In genomic region chr20:58839474-58839874, GRCh38 we compare ENCODE assay signal across 9 cellular contexts. TPM values are rescaled to one million over a fixed set of nuclear protein-coding genes. Genes with fewer than 3 reads are reported as not detected.
DNase-seq lines count a peak whose midpoint lies in the region; ATAC-seq, FAIRE-seq and TF ChIP-seq lines count a peak whose summit lies in the region.
"Had no signal": no experiment of that assay in that cellular context is flagged by ENCODE, and none has a peak within 500 bp of the region (broad histone marks: within the 10 kb centered on the region; RNA-seq: fewer than 3 reads in every experiment).

No MANE protein-coding gene starts in this region.

- no peaks in the 10 kb centered on the region for H3K36me3 Mint-ChIP-seq in CD4-positive, alpha-beta T cell (ENCODE audit: low read depth)
- peaks cover 15% of the 10 kb centered on the region for H3K36me3 Mint-ChIP-seq in endothelial cell (ENCODE audit: low read depth, unreplicated experiment)
- H3K36me3 Mint-ChIP-seq in neural progenitor cell = peaks cover 11% of the 10 kb centered on the region

- CTCF ChIA-PET in CD4-positive, alpha-beta T cell (lab: Charles Lee) = interaction anchor here (0.7 to 1.8 kb wide), 4 partner anchors 188 to 360 kb away, joined by 3 to 11 read pairs (median 4); partner anchors contain the start of gene STX16

- no peak overlapping the region for H3K27ac Mint-ChIP-seq in CD4-positive, alpha-beta T cell
- no peak overlapping the region for H3K27ac Mint-ChIP-seq in endothelial cell (ENCODE audit: unreplicated experiment)
- no peak overlapping the region for H3K27ac Mint-ChIP-seq in neural progenitor cell

- FAIRE-seq in small intestine (lab: Jason Lieb, UNC) = no peak

- H4K20me1 ChIP-seq in neural progenitor cell (ENCODE audit: low read depth) = peaks cover 41% of the 10 kb centered on the region

- DNase-seq in CD4-positive, alpha-beta T cell = peak in 8 of 10 experiments; percentile 19 to 53 (median 36)
- DNase-seq in activated CD4-positive, alpha-beta T cell treated with anti-CD3 and anti-CD28 coated beads, Interleukin-2, amount 50 U/mL, for 4 hours = peak; percentile 31 to 42
- DNase-seq in endothelial cell (ENCODE audit: low spot score) = peak; percentile 57
- peak; percentile 77 for DNase-seq in neural progenitor cell (ENCODE audit: low spot score)
- DNase-seq in T1000 (lab: John Stamatoyannopoulos, UW) = no peak
- DNase-seq in NCI-H345 (lab: John Stamatoyannopoulos, UW) = no peak
- no peak for DNase-seq in small intestine

- H3K9ac ChIP-seq in HUES64 (ENCODE audit: low read depth, low read length) = peak overlapping the region; percentile 65
- no peak overlapping the region for H3K9ac ChIP-seq in neural progenitor cell

- peak; percentile 20 for TF ChIP-seq CTCF in CD4-positive, alpha-beta T cell (IDR thresholded peaks at IDR 0.05)
- peak; percentile 38 for TF ChIP-seq CTCF in endothelial cell (IDR thresholded peaks at IDR 0.05; ENCODE audit: unreplicated experiment)
- TF ChIP-seq CTCF in neural progenitor cell (IDR thresholded peaks at IDR 0.05) = peak; percentile 57

- peaks cover 16% of the 10 kb centered on the region for H3F3A ChIP-seq in neural progenitor cell (ENCODE audit: low read depth)

- H3K27me3 ChIP-seq in CD4-positive, alpha-beta T cell (ENCODE audit: control insufficient read depth, insufficient read depth, low read length) = peaks cover 19% of the 10 kb centered on the region
- H3K27me3 ChIP-seq in HUES64 (ENCODE audit: insufficient read depth, low read length) = peaks cover 37% of the 10 kb centered on the region
- H3K27me3 ChIP-seq in neural progenitor cell = peaks cover 57% of the 10 kb centered on the region
- H3K27me3 ChIP-seq in small intestine (ENCODE audit: control insufficient read depth in 2 of 2, insufficient read depth in 2 of 2, low read length in 2 of 2) = no peaks in the 10 kb centered on the region

- peak; percentile 64 for ATAC-seq in CD4-positive, alpha-beta T cell (ENCODE audit: poor library complexity)

- H3K27ac ChIP-seq in CD4-positive, alpha-beta T cell (ENCODE audit: low read depth, low read length) = no peak overlapping the region
- H3K27ac ChIP-seq in HUES64 (ENCODE audit: low read depth, low read length) (no peak overlapping the region), neural progenitor cell (no peak overlapping the region), small intestine (ENCODE audit: low read depth in 1 of 2, low read length in 1 of 2) (no peak overlapping the region)
- H3K27ac ChIP-seq: neutrophil had no signal

- peak overlapping the region; percentile 61 for H3K4me3 ChIP-seq in HUES64 (ENCODE audit: low read length)
- peak overlapping the region; percentile 49 for H3K4me3 ChIP-seq in neural progenitor cell
- H3K4me3 ChIP-seq in small intestine (ENCODE audit: low read depth in 1 of 2, low read length in 2 of 2) = no peak overlapping the region

- peak overlapping the region; percentile 76 for H2AFZ ChIP-seq in neural progenitor cell (replicated peaks)

- no peaks in the 10 kb centered on the region for H3K9me3 Mint-ChIP-seq in CD4-positive, alpha-beta T cell
- H3K9me3 Mint-ChIP-seq in endothelial cell (ENCODE audit: unreplicated experiment) (no peaks in the 10 kb centered on the region), neural progenitor cell (peaks cover 3% of the 10 kb centered on the region)

- H3K4me2 ChIP-seq in neural progenitor cell = peak overlapping the region; percentile 77

- intact Hi-C loops in CD4-positive, alpha-beta T cell (cut with DNase I, micrococcal nuclease) = loop anchor here (1.0 to 5.0 kb wide), 3 partner anchors 187 to 602 kb away; partner anchors contain the start of gene STX16 (in 1 of the 2)

- POLR2A ChIA-PET in CD4-positive, alpha-beta T cell (lab: Charles Lee) = interaction anchor here (1.1 to 1.4 kb wide), 2 partner anchors 187 to 188 kb away, joined by 4 read pairs; partner anchors contain the start of gene STX16

- peaks cover 88% of the 10 kb centered on the region for H3K79me2 ChIP-seq in neural progenitor cell (ENCODE audit: low read depth)

- H3K9me3 ChIP-seq in CD4-positive, alpha-beta T cell (ENCODE audit: control insufficient read depth, low read length) = no peaks in the 10 kb centered on the region
- no peaks in the 10 kb centered on the region for H3K9me3 ChIP-seq in HUES64 (ENCODE audit: insufficient read depth, low read depth, low read length)
- no peaks in the 10 kb centered on the region for H3K9me3 ChIP-seq in neural progenitor cell (ENCODE audit: low read depth)
- H3K9me3 ChIP-seq in small intestine (ENCODE audit: control insufficient read depth, low read depth) = no peaks in the 10 kb centered on the region
- H3K9me3 ChIP-seq: neutrophil had no signal

- peaks cover 5% of the 10 kb centered on the region for H3K4me1 Mint-ChIP-seq in CD4-positive, alpha-beta T cell (ENCODE audit: low read depth)
- peaks cover 19% of the 10 kb centered on the region for H3K4me1 Mint-ChIP-seq in endothelial cell (ENCODE audit: unreplicated experiment)
- H3K4me1 Mint-ChIP-seq in neural progenitor cell = no peaks in the 10 kb centered on the region

- peaks cover 72% of the 10 kb centered on the region for H3K27me3 Mint-ChIP-seq in CD4-positive, alpha-beta T cell
- H3K27me3 Mint-ChIP-seq in endothelial cell (ENCODE audit: unreplicated experiment) (peaks cover 14% of the 10 kb centered on the region), neural progenitor cell (ENCODE audit: insufficient read depth, low read depth) (peaks cover 48% of the 10 kb centered on the region)

- WGBS in HUES64 = 55% methylated on average over 27 of the region's 27 CpGs
- WGBS in small intestine, 3 donors = 40 to 56% (median 46%) methylated on average over 27 of the region's 27 CpGs

- peaks cover 25% of the 10 kb centered on the region for H3K4me1 ChIP-seq in HUES64 (ENCODE audit: insufficient read depth, low read length)
- peaks cover 14% of the 10 kb centered on the region for H3K4me1 ChIP-seq in neural progenitor cell
- H3K4me1 ChIP-seq in small intestine (ENCODE audit: control insufficient read depth in 2 of 2, insufficient read depth in 1 of 2, low read depth in 1 of 2, low read length in 1 of 2) = no peaks in the 10 kb centered on the region

- H3K36me3 ChIP-seq in HUES64 (ENCODE audit: insufficient read depth, low read length) = peaks cover 46% of the 10 kb centered on the region
- no peaks in the 10 kb centered on the region for H3K36me3 ChIP-seq in neural progenitor cell
- no peaks in the 10 kb centered on the region for H3K36me3 ChIP-seq in small intestine (ENCODE audit: control insufficient read depth in 2 of 2, insufficient read depth in 2 of 2, low read length in 2 of 2)
- H3K36me3 ChIP-seq: neutrophil had no signal

- H3K4me3 Mint-ChIP-seq in CD4-positive, alpha-beta T cell = no peak overlapping the region
- no peak overlapping the region for H3K4me3 Mint-ChIP-seq in endothelial cell (ENCODE audit: unreplicated experiment)
- peak overlapping the region; percentile 73 for H3K4me3 Mint-ChIP-seq in neural progenitor cell

RNA-seq across cellular contexts. Expression of gene GNAS-AS1, which starts 11.2 kb away (rescaled TPM):
- not detected for total RNA-seq in CD4-positive, alpha-beta T cell
- 3.2 TPM for polyA plus RNA-seq in HUES64 (2013, experiment 1 of 2)
- polyA plus RNA-seq in HUES64 (2013, experiment 2 of 2) = 3.2 TPM
- total RNA-seq in endothelial cell (ENCODE audit: unreplicated experiment) (4.9 TPM), neural progenitor cell (ENCODE audit: low replicate concordance) (5.8 and 6.4 TPM in 2 replicates)
- polyA plus RNA-seq in small intestine = under 1 TPM in 1 of 3 donors, not detected in 2; 0.37 TPM

RNA-seq across cellular contexts. Expression of gene GNAS, which starts 13.0 kb away (rescaled TPM):
- total RNA-seq in CD4-positive, alpha-beta T cell = 1,000 to 10,000 TPM; 1,245 to 1,317 TPM
- polyA plus RNA-seq in HUES64 (2013, experiment 1 of 2) = 856 TPM
- 977 TPM for polyA plus RNA-seq in HUES64 (2013, experiment 2 of 2)
- 1,989 TPM for total RNA-seq in endothelial cell (ENCODE audit: unreplicated experiment)
- total RNA-seq in neural progenitor cell (ENCODE audit: low replicate concordance) = 794 and 973 TPM in 2 replicates
- 100 to 1,000 TPM; 493 to 875 (median 519) TPM for polyA plus RNA-seq in small intestine

Comparison
In these comparisons a context has a peak if more than half of its experiments do, and no peak if none do; other contexts are left out.
1. DNase-seq: peak in CD4-positive, alpha-beta T cell (8 of 10), activated CD4-positive, alpha-beta T cell treated with anti-CD3 and anti-CD28 coated beads, Interleukin-2, amount 50 U/mL, for 4 hours (2 of 2), endothelial cell (single experiment) and neural progenitor cell (single experiment); none in T1000 (single experiment), NCI-H345 (single experiment) and small intestine (single experiment).
2. H3K4me3 ChIP-seq: peak in HUES64 (single experiment) and neural progenitor cell (single experiment); none in small intestine (0 of 2).
3. Peak in every context shown above with its lines, with median percentiles within 50 percentile points of each other: CTCF ChIP-seq.